ENCODE assay signal across 1 cellular context in the genomic region with DNA sequence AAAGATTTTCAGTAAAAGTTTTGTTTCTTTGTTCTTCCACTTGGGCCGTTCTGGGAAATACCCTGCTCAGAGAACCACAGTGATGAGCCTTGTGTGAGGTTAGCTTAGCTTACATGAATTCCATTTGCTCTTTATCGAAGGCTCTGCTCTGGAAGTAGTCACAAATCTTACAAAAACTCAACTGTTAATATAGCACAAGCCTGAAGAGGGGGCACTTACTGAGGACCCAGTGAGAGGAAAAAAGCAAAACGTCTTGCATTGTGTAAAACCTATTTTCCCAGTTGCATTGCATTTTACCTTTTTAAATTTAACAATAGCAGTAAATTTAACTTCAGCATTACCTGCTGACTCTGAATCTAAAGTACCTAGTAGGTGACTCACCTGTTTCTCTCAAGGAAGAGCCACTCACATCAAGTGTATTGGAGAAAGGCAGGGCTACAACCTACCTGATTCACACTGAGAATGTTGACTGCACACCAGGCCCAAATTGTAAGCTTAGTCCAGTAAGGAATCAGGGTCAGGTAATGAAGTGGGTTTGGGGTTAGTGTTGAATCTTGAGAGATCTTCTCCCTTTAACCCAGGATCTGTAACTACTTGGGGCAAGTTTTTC.
TF ChIP-seq lines count a peak whose summit lies in the region.

No MANE protein-coding gene starts in this region.

TF ChIP-seq in GM23338, 12 proteins besides CTCF, POLR2A, EP300 and RAD21 (continued from another document):
- TF ChIP-seq, protein P1, sequence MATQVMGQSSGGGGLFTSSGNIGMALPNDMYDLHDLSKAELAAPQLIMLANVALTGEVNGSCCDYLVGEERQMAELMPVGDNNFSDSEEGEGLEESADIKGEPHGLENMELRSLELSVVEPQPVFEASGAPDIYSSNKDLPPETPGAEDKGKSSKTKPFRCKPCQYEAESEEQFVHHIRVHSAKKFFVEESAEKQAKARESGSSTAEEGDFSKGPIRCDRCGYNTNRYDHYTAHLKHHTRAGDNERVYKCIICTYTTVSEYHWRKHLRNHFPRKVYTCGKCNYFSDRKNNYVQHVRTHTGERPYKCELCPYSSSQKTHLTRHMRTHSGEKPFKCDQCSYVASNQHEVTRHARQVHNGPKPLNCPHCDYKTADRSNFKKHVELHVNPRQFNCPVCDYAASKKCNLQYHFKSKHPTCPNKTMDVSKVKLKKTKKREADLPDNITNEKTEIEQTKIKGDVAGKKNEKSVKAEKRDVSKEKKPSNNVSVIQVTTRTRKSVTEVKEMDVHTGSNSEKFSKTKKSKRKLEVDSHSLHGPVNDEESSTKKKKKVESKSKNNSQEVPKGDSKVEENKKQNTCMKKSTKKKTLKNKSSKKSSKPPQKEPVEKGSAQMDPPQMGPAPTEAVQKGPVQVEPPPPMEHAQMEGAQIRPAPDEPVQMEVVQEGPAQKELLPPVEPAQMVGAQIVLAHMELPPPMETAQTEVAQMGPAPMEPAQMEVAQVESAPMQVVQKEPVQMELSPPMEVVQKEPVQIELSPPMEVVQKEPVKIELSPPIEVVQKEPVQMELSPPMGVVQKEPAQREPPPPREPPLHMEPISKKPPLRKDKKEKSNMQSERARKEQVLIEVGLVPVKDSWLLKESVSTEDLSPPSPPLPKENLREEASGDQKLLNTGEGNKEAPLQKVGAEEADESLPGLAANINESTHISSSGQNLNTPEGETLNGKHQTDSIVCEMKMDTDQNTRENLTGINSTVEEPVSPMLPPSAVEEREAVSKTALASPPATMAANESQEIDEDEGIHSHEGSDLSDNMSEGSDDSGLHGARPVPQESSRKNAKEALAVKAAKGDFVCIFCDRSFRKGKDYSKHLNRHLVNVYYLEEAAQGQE (IDR thresholded peaks at IDR 0.05; ENCODE audit: unreplicated experiment), result no peak
- TF ChIP-seq, protein P2, sequence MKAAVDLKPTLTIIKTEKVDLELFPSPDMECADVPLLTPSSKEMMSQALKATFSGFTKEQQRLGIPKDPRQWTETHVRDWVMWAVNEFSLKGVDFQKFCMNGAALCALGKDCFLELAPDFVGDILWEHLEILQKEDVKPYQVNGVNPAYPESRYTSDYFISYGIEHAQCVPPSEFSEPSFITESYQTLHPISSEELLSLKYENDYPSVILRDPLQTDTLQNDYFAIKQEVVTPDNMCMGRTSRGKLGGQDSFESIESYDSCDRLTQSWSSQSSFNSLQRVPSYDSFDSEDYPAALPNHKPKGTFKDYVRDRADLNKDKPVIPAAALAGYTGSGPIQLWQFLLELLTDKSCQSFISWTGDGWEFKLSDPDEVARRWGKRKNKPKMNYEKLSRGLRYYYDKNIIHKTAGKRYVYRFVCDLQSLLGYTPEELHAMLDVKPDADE (IDR thresholded peaks at IDR 0.05), result no peak
- no peak for TF ChIP-seq CREB1 (CRISPR knock-in tag; IDR thresholded peaks at IDR 0.05; ENCODE audit: low read depth)
- no peak for TF ChIP-seq EZH2 (IDR thresholded peaks at IDR 0.05; ENCODE audit: low read depth, unreplicated experiment)
- no peak for TF ChIP-seq ZNF114 (CRISPR knock-in tag; IDR thresholded peaks at IDR 0.05)
- TF ChIP-seq STAT1 (IDR thresholded peaks at IDR 0.05; ENCODE audit: unreplicated experiment), result no peak
